ENCODE assay signal across 31 cellular contexts in the genomic region with DNA sequence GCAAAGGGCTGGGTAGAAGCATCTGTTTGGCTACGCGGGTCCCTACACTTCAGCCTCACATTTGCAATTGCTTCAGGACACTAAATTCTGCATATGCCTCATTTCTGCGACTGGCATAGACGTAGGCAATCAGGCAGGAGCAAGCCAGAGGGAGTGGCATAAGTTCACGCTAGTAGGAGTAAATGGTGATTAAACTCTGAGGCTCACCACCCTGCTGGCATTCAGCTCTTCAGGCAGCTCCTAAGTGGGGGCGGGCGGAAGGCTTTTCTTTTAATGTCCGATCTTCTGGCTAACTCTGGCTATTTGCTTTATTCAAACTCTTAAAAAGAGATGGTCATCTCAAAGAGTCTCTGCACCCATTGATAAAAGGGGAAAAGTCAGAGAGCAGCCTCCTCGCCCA. TPM values are rescaled to one million over a fixed set of nuclear protein-coding genes. Genes with fewer than 3 reads are reported as not detected.
DNase-seq lines count a peak whose midpoint lies in the region; ATAC-seq, FAIRE-seq and TF ChIP-seq lines count a peak whose summit lies in the region.
"Had no signal": no experiment of that assay in that cellular context is flagged by ENCODE, and none has a peak within 500 bp of the region (broad histone marks: within the 10 kb centered on the region; RNA-seq: fewer than 3 reads in every experiment).

No MANE protein-coding gene starts in this region.

- no peak overlapping the region for H2AFZ ChIP-seq in smooth muscle cell (ENCODE audit: low read depth)
- H2AFZ ChIP-seq: PC-9 had no signal

- H3K4me1 ChIP-seq in CD8-positive, alpha-beta T cell (ENCODE audit: insufficient read depth, low read length) = peaks cover 89% of the 10 kb centered on the region
- H3K4me1 ChIP-seq in smooth muscle cell (ENCODE audit: low read depth) (peaks cover 11% of the 10 kb centered on the region), testis (no peaks in the 10 kb centered on the region)
- H3K4me1 ChIP-seq: right lobe of liver had no signal

- no peak overlapping the region for H3K27ac ChIP-seq in CD8-positive, alpha-beta T cell (ENCODE audit: low read depth, low read length)
- H3K27ac ChIP-seq in smooth muscle cell (ENCODE audit: low read depth) (peak overlapping the region; percentile 5), testis (no peak overlapping the region)
- H3K27ac ChIP-seq: A549, KMS-11, PC-9, right lobe of liver had no signal

- no peak for ATAC-seq in CD8-positive, alpha-beta T cell
- no peak for ATAC-seq in GM18870 (IDR thresholded peaks at IDR 0.05; ENCODE audit: unreplicated experiment)
- ATAC-seq: A549, right lobe of liver had no signal

- peak overlapping the region; percentile 13 for H3K4me2 ChIP-seq in smooth muscle cell
- H3K4me2 ChIP-seq: A549, KMS-11, PC-9 had no signal

- no peak for DNase-seq in activated CD4-positive, alpha-beta T cell treated with anti-CD3 and anti-CD28 coated beads, Interleukin-2, amount 10 ng/mL, durations not matched to agents 24 days and 14 days
- no peak for DNase-seq in activated CD4-positive, alpha-beta T cell treated with anti-CD3 and anti-CD28 coated beads for 48 hours
- DNase-seq in CD8-positive, alpha-beta T cell = no peak
- no peak for DNase-seq in activated T-helper 2 cell treated with anti-CD3 and anti-CD28 coated beads, Interferon-gamma antibody, Interleukin-2, Interleukin-4, amounts not matched to agents 10 μg/mL and 5 μg/mL and 100 μg/mL, durations not matched to agents 14 hours and 24 hours and 36 hours (ENCODE audit: low spot score)
- no peak for DNase-seq in smooth muscle cell (lab: John Stamatoyannopoulos, UW; ENCODE audit: unreplicated experiment)
- DNase-seq in RCC 7860 (ENCODE audit: low spot score) = no peak
- no peak for DNase-seq in testis
- DNase-seq: activated CD4-positive, alpha-beta T cell treated with anti-CD3 and anti-CD28 coated beads for 4 hours; activated CD8-positive, alpha-beta memory T cell treated with anti-CD3 and anti-CD28 coated beads, Interleukin-2, amount 50 U/mL, for 48 hours; activated naive CD4-positive, alpha-beta T cell; Calu3; central memory CD4-positive, alpha-beta T cell; dermis blood vessel endothelial cell; NCI-H1417 treated with DMSO at 0.1 percent for 48 hours; NCI-H2107; NCI-H524; NK-92 treated with Interleukin-12 subunit alpha and Interleukin-12 subunit beta, amount 100 ng/mL, for 24 hours; PC-9; right lobe of liver; SHP77; stimulated activated CD4-positive, alpha-beta T cell treated with anti-CD3 and anti-CD28 coated beads, Interleukin-4, amount 100 ng/mL, for 4 hours; trophoblast cell had no signal

- H3K36me3 ChIP-seq in CD8-positive, alpha-beta T cell (ENCODE audit: insufficient read depth, low read length) = no peaks in the 10 kb centered on the region
- no peaks in the 10 kb centered on the region for H3K36me3 ChIP-seq in smooth muscle cell (ENCODE audit: low read depth)
- H3K36me3 ChIP-seq in testis (ENCODE audit: low read depth, missing control alignments) = no peaks in the 10 kb centered on the region
- H3K36me3 ChIP-seq: right lobe of liver had no signal

- POLR2A ChIA-PET in CD8-positive, alpha-beta T cell (lab: Charles Lee) = interaction anchor here (0.8 to 1.8 kb wide), 2 partner anchors 8 to 42 kb away, joined by 3 to 5 read pairs; no protein-coding TSS in a partner anchor

- intact Hi-C loops in activated CD4-positive, alpha-beta T cell treated with anti-CD3 and anti-CD28 coated beads, Interleukin-2, amount 10 ng/mL, durations not matched to agents 24 days and 14 days (cut with micrococcal nuclease) = loop anchor here (2.0 to 5.0 kb wide), 3 partner anchors 18 to 205 kb away; partner anchors contain the start of gene BAG3
- intact Hi-C loops in CD8-positive, alpha-beta T cell (cut with DNase I, micrococcal nuclease) = no loop called here
- intact Hi-C loops in activated T-helper 2 cell treated with anti-CD3 and anti-CD28 coated beads, Interferon-gamma antibody, Interleukin-2, Interleukin-4, amounts not matched to agents 10 μg/mL and 5 μg/mL and 100 μg/mL, durations not matched to agents 14 hours and 24 hours and 36 hours (cut with micrococcal nuclease) = loop anchor here (2.0 to 10.0 kb wide), 6 partner anchors 18 to 362 kb away; partner anchors contain the start of gene GRK5
- intact Hi-C loops in testis (cut with DNase I; ENCODE audit: low total_unique reads) = no loop called here

- H4K20me1 ChIP-seq in smooth muscle cell (ENCODE audit: low read depth) = no peaks in the 10 kb centered on the region

- peaks cover 76% of the 10 kb centered on the region for H3K4me1 Mint-ChIP-seq in activated CD4-positive, alpha-beta T cell treated with anti-CD3 and anti-CD28 coated beads, Interleukin-2, amount 10 ng/mL, durations not matched to agents 24 days and 14 days
- H3K4me1 Mint-ChIP-seq in CD8-positive, alpha-beta T cell (ENCODE audit: low read depth) = peaks cover 84% of the 10 kb centered on the region
- H3K4me1 Mint-ChIP-seq in activated T-helper 2 cell treated with anti-CD3 and anti-CD28 coated beads, Interferon-gamma antibody, Interleukin-2, Interleukin-4, amounts not matched to agents 10 μg/mL and 5 μg/mL and 100 μg/mL, durations not matched to agents 14 hours and 24 hours and 36 hours (ENCODE audit: low read depth) = peaks cover 75% of the 10 kb centered on the region

- no peaks in the 10 kb centered on the region for H3K9me3 ChIP-seq in CD8-positive, alpha-beta T cell (ENCODE audit: low read length)
- H3K9me3 ChIP-seq in smooth muscle cell (replicated peaks; ENCODE audit: low read depth) (no peaks in the 10 kb centered on the region), testis (no peaks in the 10 kb centered on the region)
- H3K9me3 ChIP-seq: A549, right lobe of liver had no signal

- H3K36me3 Mint-ChIP-seq in activated CD4-positive, alpha-beta T cell treated with anti-CD3 and anti-CD28 coated beads, Interleukin-2, amount 10 ng/mL, durations not matched to agents 24 days and 14 days (ENCODE audit: low read depth) = peaks cover 51% of the 10 kb centered on the region
- H3K36me3 Mint-ChIP-seq in CD8-positive, alpha-beta T cell = peaks cover 26% of the 10 kb centered on the region
- peaks cover 55% of the 10 kb centered on the region for H3K36me3 Mint-ChIP-seq in activated T-helper 2 cell treated with anti-CD3 and anti-CD28 coated beads, Interferon-gamma antibody, Interleukin-2, Interleukin-4, amounts not matched to agents 10 μg/mL and 5 μg/mL and 100 μg/mL, durations not matched to agents 14 hours and 24 hours and 36 hours (ENCODE audit: low read depth)

- H3F3A ChIP-seq in smooth muscle cell (ENCODE audit: low read depth) = peaks cover 26% of the 10 kb centered on the region

- H3K27ac Mint-ChIP-seq in activated CD4-positive, alpha-beta T cell treated with anti-CD3 and anti-CD28 coated beads, Interleukin-2, amount 10 ng/mL, durations not matched to agents 24 days and 14 days = peak overlapping the region; percentile 86
- peak overlapping the region; percentile 99 for H3K27ac Mint-ChIP-seq in CD8-positive, alpha-beta T cell
- peak overlapping the region; percentile 42 for H3K27ac Mint-ChIP-seq in activated T-helper 2 cell treated with anti-CD3 and anti-CD28 coated beads, Interferon-gamma antibody, Interleukin-2, Interleukin-4, amounts not matched to agents 10 μg/mL and 5 μg/mL and 100 μg/mL, durations not matched to agents 14 hours and 24 hours and 36 hours
- H3K27ac Mint-ChIP-seq: B cell had no signal

- TF ChIP-seq CTCF in CD8-positive, alpha-beta T cell (IDR thresholded peaks at IDR 0.05) = no peak
- TF ChIP-seq CTCF in smooth muscle cell (IDR thresholded peaks at IDR 0.05; ENCODE audit: borderline replicate concordance, insufficient read depth, poor library complexity, severe bottlenecking) = no peak
- TF ChIP-seq CTCF in testis (IDR thresholded peaks at IDR 0.05) = no peak

- no peaks in the 10 kb centered on the region for H3K79me2 ChIP-seq in smooth muscle cell (ENCODE audit: low read depth)

- TF ChIP-seq POLR2A in testis (IDR thresholded peaks at IDR 0.05) = no peak

- H3K4me3 ChIP-seq in CD8-positive, alpha-beta T cell (ENCODE audit: low read depth, low read length) = no peak overlapping the region
- H3K4me3 ChIP-seq in smooth muscle cell (no peak overlapping the region), testis (no peak overlapping the region)
- H3K4me3 ChIP-seq: A549, lung, PC-9, right lobe of liver had no signal

- CTCF ChIA-PET in CD8-positive, alpha-beta T cell (lab: Charles Lee) = interaction anchor here (1.1 kb wide), 1 partner anchor 52 kb away, joined by 4 read pairs; no protein-coding TSS in a partner anchor

- no peak for FAIRE-seq in RCC 7860 (lab: Jason Lieb, UNC)
- FAIRE-seq: A549, GM12891, HTR-8/SVneo, keratinocyte had no signal

- H3K9me3 Mint-ChIP-seq in activated CD4-positive, alpha-beta T cell treated with anti-CD3 and anti-CD28 coated beads, Interleukin-2, amount 10 ng/mL, durations not matched to agents 24 days and 14 days = no peaks in the 10 kb centered on the region
- H3K9me3 Mint-ChIP-seq in CD8-positive, alpha-beta T cell = no peaks in the 10 kb centered on the region
- no peaks in the 10 kb centered on the region for H3K9me3 Mint-ChIP-seq in activated T-helper 2 cell treated with anti-CD3 and anti-CD28 coated beads, Interferon-gamma antibody, Interleukin-2, Interleukin-4, amounts not matched to agents 10 μg/mL and 5 μg/mL and 100 μg/mL, durations not matched to agents 14 hours and 24 hours and 36 hours
- H3K9me3 Mint-ChIP-seq: neural crest cell had no signal

- H3K9ac ChIP-seq in smooth muscle cell (ENCODE audit: low read depth) = no peak overlapping the region
- H3K9ac ChIP-seq: KMS-11 had no signal

- peak overlapping the region; percentile 8 for H3K4me3 Mint-ChIP-seq in activated CD4-positive, alpha-beta T cell treated with anti-CD3 and anti-CD28 coated beads, Interleukin-2, amount 10 ng/mL, durations not matched to agents 24 days and 14 days
- H3K4me3 Mint-ChIP-seq in CD8-positive, alpha-beta T cell = peak overlapping the region; percentile 35
- no peak overlapping the region for H3K4me3 Mint-ChIP-seq in activated T-helper 2 cell treated with anti-CD3 and anti-CD28 coated beads, Interferon-gamma antibody, Interleukin-2, Interleukin-4, amounts not matched to agents 10 μg/mL and 5 μg/mL and 100 μg/mL, durations not matched to agents 14 hours and 24 hours and 36 hours (ENCODE audit: low read depth)
- H3K4me3 Mint-ChIP-seq: B cell, neural crest cell had no signal

- no peaks in the 10 kb centered on the region for H3K27me3 Mint-ChIP-seq in activated CD4-positive, alpha-beta T cell treated with anti-CD3 and anti-CD28 coated beads, Interleukin-2, amount 10 ng/mL, durations not matched to agents 24 days and 14 days
- H3K27me3 Mint-ChIP-seq in CD8-positive, alpha-beta T cell (ENCODE audit: low read depth) = no peaks in the 10 kb centered on the region
- H3K27me3 Mint-ChIP-seq in activated T-helper 2 cell treated with anti-CD3 and anti-CD28 coated beads, Interferon-gamma antibody, Interleukin-2, Interleukin-4, amounts not matched to agents 10 μg/mL and 5 μg/mL and 100 μg/mL, durations not matched to agents 14 hours and 24 hours and 36 hours (ENCODE audit: low read depth) = no peaks in the 10 kb centered on the region
- H3K27me3 Mint-ChIP-seq: B cell had no signal

- H3K27me3 ChIP-seq in CD8-positive, alpha-beta T cell (ENCODE audit: insufficient read depth, low read length) = no peaks in the 10 kb centered on the region
- H3K27me3 ChIP-seq in smooth muscle cell (ENCODE audit: low read depth) (no peaks in the 10 kb centered on the region), testis (no peaks in the 10 kb centered on the region)
- H3K27me3 ChIP-seq: right lobe of liver had no signal

- WGBS in smooth muscle cell (ENCODE audit: low lambda C conversion rate) = 72% methylated on average over 9 of the region's 9 CpGs
- 89 to 96% methylated on average over 9 of the region's 9 CpGs for WGBS in testis, 2 donors

RNA-seq across cellular contexts. Expression of gene RGS10, which starts 45.3 kb away (rescaled TPM):
- 137 TPM in 2 replicates for total RNA-seq in activated CD4-positive, alpha-beta T cell treated with anti-CD3 and anti-CD28 coated beads, Interleukin-2, amount 10 ng/mL, durations not matched to agents 24 days and 14 days
- 100 to 1,000 TPM; 145 to 152 TPM for total RNA-seq in CD8-positive, alpha-beta T cell
- 101 and 112 TPM in 2 replicates for total RNA-seq in activated T-helper 2 cell treated with anti-CD3 and anti-CD28 coated beads, Interferon-gamma antibody, Interleukin-2, Interleukin-4, amounts not matched to agents 10 μg/mL and 5 μg/mL and 100 μg/mL, durations not matched to agents 14 hours and 24 hours and 36 hours
- total RNA-seq in smooth muscle cell = 72.5 and 81.1 TPM in 2 replicates
- 31.6 and 40.2 TPM in 2 replicates for polyA plus RNA-seq in smooth muscle cell
- 1 to 10 TPM; 3.6 to 7.1 TPM for total RNA-seq in testis
- polyA plus RNA-seq in testis (ENCODE audit: insufficient read depth, low read depth, low replicate concordance) = 13.7 TPM

Comparison
In these comparisons a context has a peak if more than half of its experiments do, and no peak if none do; other contexts are left out.
1. H3K27ac Mint-ChIP-seq: peak in every context shown above with its lines; median percentile 99 in CD8-positive, alpha-beta T cell; 86 in activated CD4-positive, alpha-beta T cell treated with anti-CD3 and anti-CD28 coated beads, Interleukin-2, amount 10 ng/mL, durations not matched to agents 24 days and 14 days; 42 in activated T-helper 2 cell treated with anti-CD3 and anti-CD28 coated beads, Interferon-gamma antibody, Interleukin-2, Interleukin-4, amounts not matched to agents 10 μg/mL and 5 μg/mL and 100 μg/mL, durations not matched to agents 14 hours and 24 hours and 36 hours.
2. intact Hi-C loops: an anchor here in activated CD4-positive, alpha-beta T cell treated with anti-CD3 and anti-CD28 coated beads, Interleukin-2, amount 10 ng/mL, durations not matched to agents 24 days and 14 days (2.0 to 5.0 kb wide) and activated T-helper 2 cell treated with anti-CD3 and anti-CD28 coated beads, Interferon-gamma antibody, Interleukin-2, Interleukin-4, amounts not matched to agents 10 μg/mL and 5 μg/mL and 100 μg/mL, durations not matched to agents 14 hours and 24 hours and 36 hours (2.0 to 10.0 kb wide); none called in CD8-positive, alpha-beta T cell and testis.